ENCODE assay signal across 31 cellular contexts in the genomic region with DNA sequence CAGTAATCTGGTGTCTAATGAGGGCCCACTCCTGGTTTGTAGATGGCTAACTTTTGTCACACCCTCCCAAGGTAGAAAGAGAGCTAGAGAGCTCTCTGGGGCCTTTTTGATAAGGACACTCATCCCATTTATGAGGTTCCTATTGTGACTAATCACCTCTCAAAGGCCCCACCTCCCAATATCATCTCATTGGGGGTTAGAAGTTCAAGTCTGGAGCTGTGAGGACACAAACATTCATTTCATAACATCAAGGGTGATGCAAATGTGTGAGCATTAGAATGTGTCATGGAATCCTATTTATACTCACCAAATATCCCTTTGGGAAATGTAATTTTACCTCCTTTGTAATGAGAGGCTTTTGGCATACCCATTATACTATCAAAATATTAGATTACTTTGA.
"Had no signal": no experiment of that assay in that cellular context is flagged by ENCODE, and none has a peak within 500 bp of the region (broad histone marks: within the 10 kb centered on the region; RNA-seq: fewer than 3 reads in every experiment).

No MANE protein-coding gene starts in this region.

- H3K9me3 ChIP-seq: Peyer's patch had no signal

- H3K27ac Mint-ChIP-seq: activated CD4-positive, alpha-beta memory T cell treated with anti-CD3 and anti-CD28 coated beads for 36 hours; activated naive CD8-positive, alpha-beta T cell treated with anti-CD3 and anti-CD28 coated beads for 36 hours; activated T-helper 1 cell treated with anti-CD3 and anti-CD28 coated beads, Interleukin-12 subunit alpha, Interleukin-12 subunit beta, Interleukin-2, Interleukin-4 antibody, amounts not matched to agents 30 ng/mL and 10 ng/mL and 1 ng/mL, durations not matched to agents 14 hours and 24 hours and 36 hours; T-cell had no signal

- H3K27ac ChIP-seq: Peyer's patch, WERI-Rb-1 had no signal

- H3K4me1 ChIP-seq: Peyer's patch had no signal

- DNase-seq: activated CD4-positive, alpha-beta memory T cell treated with anti-CD3 and anti-CD28 coated beads for 36 hours; activated CD4-positive, alpha-beta T cell treated with anti-CD3 and anti-CD28 coated beads, Interleukin-2, amount 50 U/mL, for 1 hour; activated CD8-positive, alpha-beta memory T cell treated with anti-CD3 and anti-CD28 coated beads, Interleukin-2, amount 50 U/mL, for 4 hours; activated naive CD4-positive, alpha-beta T cell treated with anti-CD3 and anti-CD28 coated beads, Interleukin-2, amount 50 U/mL, for 16 hours; activated naive CD8-positive, alpha-beta T cell treated with anti-CD3 and anti-CD28 coated beads for 36 hours; activated T-cell treated with anti-CD3 and anti-CD28 coated beads for 4 hours; activated T-cell treated with anti-CD3 and anti-CD28 coated beads, Interleukin-2, amount 50 U/mL, for 4 hours; amniotic stem cell; aorta; caudate nucleus; cerebellar nuclear complex; NCI-H1105; NCI-H1417 treated with DMSO at 0.1 percent for 48 hours; NCI-H1694; NCI-H1930; NCI-H2081 treated with DMSO at 0.1 percent for 48 hours; NCI-H2171; NCI-H510A; NCI-H526; NCI-H748 treated with DMSO at 0.1 percent for 48 hours; NK-92 treated with Interleukin-12 subunit alpha and Interleukin-12 subunit beta, amount 100 ng/mL, for 24 hours; PC-3; Peyer's patch; RPMI8226; SIG-M5; T-cell; T-helper 2 cell; T-helper 9 cell; WERI-Rb-1 had no signal

- H3K4me1 Mint-ChIP-seq: activated naive CD8-positive, alpha-beta T cell treated with anti-CD3 and anti-CD28 coated beads for 36 hours; T-cell had no signal

- H3K36me3 ChIP-seq: Peyer's patch, WERI-Rb-1 had no signal

- H3K4me3 Mint-ChIP-seq: activated CD4-positive, alpha-beta memory T cell treated with anti-CD3 and anti-CD28 coated beads for 36 hours; activated naive CD8-positive, alpha-beta T cell treated with anti-CD3 and anti-CD28 coated beads for 36 hours; activated T-cell treated with anti-CD3 and anti-CD28 coated beads, Interleukin-2, amount 50 U/mL, for 4 hours; activated T-helper 1 cell treated with anti-CD3 and anti-CD28 coated beads, Interleukin-12 subunit alpha, Interleukin-12 subunit beta, Interleukin-2, Interleukin-4 antibody, amounts not matched to agents 30 ng/mL and 10 ng/mL and 1 ng/mL, durations not matched to agents 14 hours and 24 hours and 36 hours; T-cell had no signal

- H3K4me3 ChIP-seq: K562, Peyer's patch had no signal

- FAIRE-seq: K562 had no signal

- H3K27me3 ChIP-seq: Peyer's patch had no signal

- H3K36me3 Mint-ChIP-seq: activated CD4-positive, alpha-beta memory T cell treated with anti-CD3 and anti-CD28 coated beads for 36 hours; activated naive CD8-positive, alpha-beta T cell treated with anti-CD3 and anti-CD28 coated beads for 36 hours; T-cell had no signal

- H3K9me3 Mint-ChIP-seq: activated CD4-positive, alpha-beta memory T cell treated with anti-CD3 and anti-CD28 coated beads for 36 hours; activated naive CD8-positive, alpha-beta T cell treated with anti-CD3 and anti-CD28 coated beads for 36 hours; activated T-cell treated with anti-CD3 and anti-CD28 coated beads, Interleukin-2, amount 50 U/mL, for 4 hours; activated T-helper 1 cell treated with anti-CD3 and anti-CD28 coated beads, Interleukin-12 subunit alpha, Interleukin-12 subunit beta, Interleukin-2, Interleukin-4 antibody, amounts not matched to agents 30 ng/mL and 10 ng/mL and 1 ng/mL, durations not matched to agents 14 hours and 24 hours and 36 hours; T-cell had no signal
